In genomic region chr4:82748781-82749504, GRCh38 we compare ENCODE assay signal across 1 cellular context.
TF ChIP-seq lines count a peak whose summit lies in the region.

No MANE protein-coding gene starts in this region.

TF ChIP-seq in K562, 482 proteins besides CTCF, POLR2A, EP300 and RAD21:
- peak; percentile 33; the same call in 1 of the 2 replicates for TF ChIP-seq FOSL1 (tag; conservative IDR thresholded peaks at IDR 0.05)
- 0 out of 2 replicates have a peak, but pooled peaks have one; percentile 16 for TF ChIP-seq ATF3 (IDR thresholded peaks at IDR 0.05)
- no peak for TF ChIP-seq ATF3 (CRISPR knock-in tag; conservative IDR thresholded peaks at IDR 0.05)
- TF ChIP-seq KLF6 (CRISPR knock-in tag; IDR thresholded peaks at IDR 0.05; ENCODE audit: borderline replicate concordance): no peak
- no peak for TF ChIP-seq ZNF780A (CRISPR knock-in tag; IDR thresholded peaks at IDR 0.05)
- peak; percentile 53 for TF ChIP-seq EGR1 (conservative IDR thresholded peaks at IDR 0.05)
- TF ChIP-seq JUND (IDR thresholded peaks at IDR 0.05; ENCODE audit: borderline replicate concordance, low read depth, low read length): peak; percentile 14; the same call in 1 of the 2 replicates
- no peak for TF ChIP-seq JUND (tag; IDR thresholded peaks at IDR 0.05; ENCODE audit: borderline replicate concordance, low read depth, low read length)
- TF ChIP-seq CLOCK (CRISPR knock-in tag; IDR thresholded peaks at IDR 0.05; ENCODE audit: borderline replicate concordance): no peak
- TF ChIP-seq CREM (IDR thresholded peaks at IDR 0.05; ENCODE audit: low read depth): peak; percentile 13; the same call in 1 of the 2 replicates
